Comparison of ENCODE assay signal across 1 cellular context in genomic region chr17:17689312-17689711, GRCh38.
TF ChIP-seq lines count a peak whose summit lies in the region.

No MANE protein-coding gene starts in this region.

TF ChIP-seq in GM12878, 131 proteins besides CTCF, POLR2A, EP300 and RAD21:
- no peak for TF ChIP-seq SKIL (IDR thresholded peaks at IDR 0.05; ENCODE audit: low read depth, poor library complexity, severe bottlenecking)
- peak; percentile 20 for TF ChIP-seq RUNX3 (IDR thresholded peaks at IDR 0.05; ENCODE audit: low read length)
- TF ChIP-seq BACH1 (IDR thresholded peaks at IDR 0.05; ENCODE audit: borderline replicate concordance): no peak
- TF ChIP-seq REST (IDR thresholded peaks at IDR 0.05; ENCODE audit: low read depth, low read length): no peak
- TF ChIP-seq NFYA (IDR thresholded peaks at IDR 0.05; ENCODE audit: borderline replicate concordance, low read depth, low read length): no peak
- peak in 1 of 2 experiments; percentile 69; a peak in 2 of 4 replicates for TF ChIP-seq BHLHE40 (IDR thresholded peaks at IDR 0.05; ENCODE audit: borderline replicate concordance in 1 of 2, low read depth in 2 of 2, low read length in 1 of 2)
- TF ChIP-seq SUZ12 (IDR thresholded peaks at IDR 0.05; ENCODE audit: unreplicated experiment): no peak
- TF ChIP-seq RAD51 (IDR thresholded peaks at IDR 0.05): peak; percentile 71
- TF ChIP-seq CHD2 (IDR thresholded peaks at IDR 0.05; ENCODE audit: borderline replicate concordance, low read depth, low read length): no peak
- TF ChIP-seq GATAD2B (conservative IDR thresholded peaks at IDR 0.05; ENCODE audit: low read depth): no peak
- no peak for TF ChIP-seq CEBPB (IDR thresholded peaks at IDR 0.05; ENCODE audit: borderline replicate concordance in 1 of 2, low read depth in 2 of 2, low read length in 2 of 2)
- TF ChIP-seq HDAC2 (IDR thresholded peaks at IDR 0.05): no peak
- TF ChIP-seq ZNF24 (IDR thresholded peaks at IDR 0.05): peak; percentile 98
- no peak for TF ChIP-seq SPI1 (IDR thresholded peaks at IDR 0.05; ENCODE audit: borderline replicate concordance, insufficient read depth, low read depth, low read length)
- TF ChIP-seq BCLAF1 (IDR thresholded peaks at IDR 0.05): no peak
- TF ChIP-seq MYC (IDR thresholded peaks at IDR 0.05; ENCODE audit: insufficient read depth, insufficient read length, insufficient replicate concordance, low read length, severe bottlenecking): no peak
- TF ChIP-seq ZBTB40 (IDR thresholded peaks at IDR 0.05; ENCODE audit: borderline replicate concordance): no peak
- TF ChIP-seq CUX1 (IDR thresholded peaks at IDR 0.05; ENCODE audit: insufficient replicate concordance, low read depth, low read length): no peak
- TF ChIP-seq SMAD5 (IDR thresholded peaks at IDR 0.05; ENCODE audit: low read depth): no peak
- TF ChIP-seq ZNF622 (IDR thresholded peaks at IDR 0.05): no peak
- TF ChIP-seq ELK1 (IDR thresholded peaks at IDR 0.05; ENCODE audit: low read depth, low read length): no peak
- TF ChIP-seq RFX5 (IDR thresholded peaks at IDR 0.05; ENCODE audit: low read depth, low read length): peak; percentile 72
